In genomic region chr9:83705219-83705651, GRCh38 we compare ENCODE assay signal across 8 cellular contexts. TPM values are rescaled to one million over a fixed set of nuclear protein-coding genes. Genes with fewer than 3 reads are reported as not detected.
DNase-seq lines count a peak whose midpoint lies in the region; ATAC-seq, FAIRE-seq and TF ChIP-seq lines count a peak whose summit lies in the region.
"Not testable (repeated sequence)": the region's sequence is repeated elsewhere in the genome, so short reads cannot be mapped to it uniquely, and the experiment has no call there.

No MANE protein-coding gene starts in this region.

- peak overlapping the region; percentile 86 for H3K4me2 ChIP-seq in SK-N-SH
- peak overlapping the region; percentile 92 for H3K4me2 ChIP-seq in astrocyte (ENCODE audit: low read length)
- peak overlapping the region; percentile 83 for H3K4me2 ChIP-seq in hepatocyte
- peak overlapping the region; percentile 83 for H3K4me2 ChIP-seq in neural cell (ENCODE audit: low read length)

- peaks cover 59 to 80% (median 75%) of the 10 kb centered on the region in 3 donors for H3K4me1 Mint-ChIP-seq in CD8-positive, alpha-beta memory T cell
- H3K4me1 Mint-ChIP-seq in activated CD8-positive, alpha-beta memory T cell treated with anti-CD3 and anti-CD28 coated beads, Interleukin-2, amount 10 ng/mL, durations not matched to agents 7 days and 5 days = peaks cover 59% of the 10 kb centered on the region
- peaks cover 14% of the 10 kb centered on the region for H3K4me1 Mint-ChIP-seq in astrocyte (ENCODE audit: low read depth, unreplicated experiment)

- ATAC-seq in HG03442 (IDR thresholded peaks at IDR 0.05; ENCODE audit: unreplicated experiment) = peak; percentile 25
- ATAC-seq in activated CD8-positive, alpha-beta memory T cell treated with anti-CD3 and anti-CD28 coated beads, Interleukin-2, amount 10 ng/mL, durations not matched to agents 7 days and 5 days = not testable (repeated sequence)

- POLR2A ChIA-PET in CD8-positive, alpha-beta memory T cell (lab: Charles Lee) = interaction anchor here (0.7 kb wide), 1 partner anchor 392 kb away, joined by 6 read pairs; no protein-coding TSS in a partner anchor
- POLR2A ChIA-PET in SK-N-SH (lab: Yijun Ruan, JAX) = not testable (repeated sequence)

- H3K36me3 ChIP-seq in CD8-positive, alpha-beta memory T cell (ENCODE audit: insufficient read depth, low read length); astrocyte (ENCODE audit: insufficient read depth, low read length); hepatocyte (replicated peaks; ENCODE audit: insufficient read depth, low read depth); neural cell (ENCODE audit: insufficient read depth, low read length): not testable (repeated sequence)
- H3K36me3 ChIP-seq in SK-N-SH (replicated peaks in 1 of 2; ENCODE audit: control insufficient read depth in 1 of 2, insufficient read depth in 2 of 2, low read length in 1 of 2) = peaks cover 2 to 10% of the 10 kb centered on the region in 2 experiments

- not testable (repeated sequence) for H3K27ac ChIP-seq in CD8-positive, alpha-beta memory T cell (ENCODE audit: low read depth, low read length); SK-N-SH (ENCODE audit: low read depth in 2 of 2, low read length in 1 of 2); astrocyte (ENCODE audit: low read depth, low read length); neural cell (ENCODE audit: low read length)
- H3K27ac ChIP-seq in hepatocyte = peak overlapping the region; percentile 17

- H3K36me3 Mint-ChIP-seq in CD8-positive, alpha-beta memory T cell = peaks cover 0 to 24% (median 3%) of the 10 kb centered on the region in 3 donors
- peaks cover 35% of the 10 kb centered on the region for H3K36me3 Mint-ChIP-seq in activated CD8-positive, alpha-beta memory T cell treated with anti-CD3 and anti-CD28 coated beads, Interleukin-2, amount 10 ng/mL, durations not matched to agents 7 days and 5 days
- not testable (repeated sequence) for H3K36me3 Mint-ChIP-seq in astrocyte (ENCODE audit: low read depth, unreplicated experiment)

- not testable (repeated sequence) for FAIRE-seq in astrocyte (lab: Jason Lieb, UNC)

- H3K9ac ChIP-seq in SK-N-SH; astrocyte (ENCODE audit: low read length); neural cell (ENCODE audit: low read length): not testable (repeated sequence)

- TF ChIP-seq RAD21 in SK-N-SH (IDR thresholded peaks at IDR 0.05; ENCODE audit: low read length); neural cell (conservative IDR thresholded peaks at IDR 0.05): not testable (repeated sequence)

- not testable (repeated sequence) for H3K9me2 ChIP-seq in SK-N-SH; hepatocyte (replicated peaks; ENCODE audit: insufficient read depth); neural cell (ENCODE audit: insufficient read depth, low read length)

- CTCF ChIA-PET in CD8-positive, alpha-beta memory T cell (lab: Charles Lee) = interaction anchor here (1.9 kb wide), 1 partner anchor 12 kb away, joined by 4 read pairs; no protein-coding TSS in a partner anchor
- CTCF ChIA-PET in SK-N-SH (lab: Yijun Ruan, JAX) = interaction anchor here (0.7 kb wide), 1 partner anchor 645 kb away, joined by 3 read pairs; no protein-coding TSS in a partner anchor
- CTCF ChIA-PET in activated CD8-positive, alpha-beta memory T cell treated with anti-CD3 and anti-CD28 coated beads, Interleukin-2, amount 10 ng/mL, durations not matched to agents 7 days and 5 days (lab: Charles Lee) = interaction anchor here (0.7 to 1.1 kb wide), 2 partner anchors 25 to 82 kb away, joined by 3 read pairs; partner anchors contain the start of gene IDNK

- not testable (repeated sequence) for H2AFZ ChIP-seq in SK-N-SH (ENCODE audit: low read depth); astrocyte (ENCODE audit: low read depth, low read length); hepatocyte; neural cell (ENCODE audit: low read depth, low read length)

- not testable (repeated sequence) for H3K9me3 Mint-ChIP-seq in CD8-positive, alpha-beta memory T cell; activated CD8-positive, alpha-beta memory T cell treated with anti-CD3 and anti-CD28 coated beads, Interleukin-2, amount 10 ng/mL, durations not matched to agents 7 days and 5 days (ENCODE audit: low read depth); astrocyte (ENCODE audit: unreplicated experiment)

- peaks cover 64% of the 10 kb centered on the region for H4K20me1 ChIP-seq in SK-N-SH (ENCODE audit: insufficient read depth)
- H4K20me1 ChIP-seq in astrocyte (ENCODE audit: insufficient read depth, low read length) = peaks cover 66% of the 10 kb centered on the region
- peaks cover 65% of the 10 kb centered on the region for H4K20me1 ChIP-seq in hepatocyte (ENCODE audit: insufficient read depth, poor library complexity, severe bottlenecking)
- H4K20me1 ChIP-seq in neural cell (ENCODE audit: insufficient read depth) = not testable (repeated sequence)

- H3K9me3 ChIP-seq in CD8-positive, alpha-beta memory T cell (ENCODE audit: low read length); SK-N-SH; astrocyte (ENCODE audit: insufficient read depth, low read depth, low read length); hepatocyte (ENCODE audit: low read depth); neural cell (ENCODE audit: low read length): not testable (repeated sequence)

- 98% methylated on average over 12 of the region's 12 CpGs for WGBS in SK-N-SH (ENCODE audit: low lambda C conversion rate)
- 93% methylated on average over 12 of the region's 12 CpGs for WGBS in hepatocyte (ENCODE audit: low lambda C conversion rate, missing lambda C conversion rate)

- not testable (repeated sequence) for H3F3A ChIP-seq in SK-N-SH (replicated peaks; ENCODE audit: insufficient read depth); neural cell (ENCODE audit: insufficient read depth, low read length, poor library complexity, severe bottlenecking)

- TF ChIP-seq CTCF in SK-N-SH (IDR thresholded peaks at IDR 0.05); astrocyte (IDR thresholded peaks at IDR 0.05; ENCODE audit: insufficient read depth, low read depth, low read length); hepatocyte (IDR thresholded peaks at IDR 0.05; ENCODE audit: poor library complexity); neural cell (IDR thresholded peaks at IDR 0.05; ENCODE audit: poor library complexity, severe bottlenecking): not testable (repeated sequence)

- H3K4me3 Mint-ChIP-seq in CD8-positive, alpha-beta memory T cell = peak overlapping the region; percentile 84 to 99 (median 98)
- H3K4me3 Mint-ChIP-seq in activated CD8-positive, alpha-beta memory T cell treated with anti-CD3 and anti-CD28 coated beads, Interleukin-2, amount 10 ng/mL, durations not matched to agents 7 days and 5 days = peak overlapping the region; percentile 86
- peak overlapping the region; percentile 92 for H3K4me3 Mint-ChIP-seq in astrocyte (ENCODE audit: unreplicated experiment)

- H3K79me2 ChIP-seq in SK-N-SH (ENCODE audit: insufficient read depth) (peaks cover 81% of the 10 kb centered on the region), astrocyte (ENCODE audit: insufficient read depth, low read length) (peaks cover 85% of the 10 kb centered on the region), hepatocyte (peaks cover 75% of the 10 kb centered on the region), neural cell (replicated peaks; ENCODE audit: insufficient read depth, low read length) (peaks cover 70% of the 10 kb centered on the region)

- H3K27me3 Mint-ChIP-seq in CD8-positive, alpha-beta memory T cell; activated CD8-positive, alpha-beta memory T cell treated with anti-CD3 and anti-CD28 coated beads, Interleukin-2, amount 10 ng/mL, durations not matched to agents 7 days and 5 days; astrocyte (ENCODE audit: low read depth, unreplicated experiment): not testable (repeated sequence)

- peaks cover 52% of the 10 kb centered on the region for H3K4me1 ChIP-seq in CD8-positive, alpha-beta memory T cell (ENCODE audit: insufficient read depth, low read length)
- not testable (repeated sequence) for H3K4me1 ChIP-seq in SK-N-SH (ENCODE audit: control insufficient read depth in 1 of 2, insufficient read depth in 2 of 2, low read depth in 1 of 2, low read length in 1 of 2); hepatocyte (ENCODE audit: insufficient read depth)
- peaks cover 16% of the 10 kb centered on the region for H3K4me1 ChIP-seq in astrocyte (ENCODE audit: insufficient read depth, low read length)

- peak overlapping the region; percentile 18 to 100 (median 98) for H3K27ac Mint-ChIP-seq in CD8-positive, alpha-beta memory T cell
- H3K27ac Mint-ChIP-seq in activated CD8-positive, alpha-beta memory T cell treated with anti-CD3 and anti-CD28 coated beads, Interleukin-2, amount 10 ng/mL, durations not matched to agents 7 days and 5 days = peak overlapping the region; percentile 99
- not testable (repeated sequence) for H3K27ac Mint-ChIP-seq in astrocyte (ENCODE audit: unreplicated experiment)

- not testable (repeated sequence) for TF ChIP-seq EP300 in SK-N-SH (IDR thresholded peaks at IDR 0.05; ENCODE audit: borderline replicate concordance in 1 of 2, low read depth in 1 of 2, low read length in 1 of 2); neural cell (conservative IDR thresholded peaks at IDR 0.05; ENCODE audit: poor library complexity, severe bottlenecking)

- not testable (repeated sequence) for H3K27me3 ChIP-seq in CD8-positive, alpha-beta memory T cell (ENCODE audit: insufficient read depth, low read length, poor library complexity, severe bottlenecking); SK-N-SH (ENCODE audit: insufficient read depth); astrocyte (ENCODE audit: insufficient read depth, low read length); hepatocyte; neural cell (ENCODE audit: insufficient read depth, low read depth, low read length)

- H3K4me3 ChIP-seq in CD8-positive, alpha-beta memory T cell (ENCODE audit: low read length) = not testable (repeated sequence)
- peak overlapping the region in 1 of 2 experiments; percentile 81; a peak in 1 of 4 replicates for H3K4me3 ChIP-seq in SK-N-SH (ENCODE audit: low read depth in 2 of 2, low read length in 1 of 2)
- peak overlapping the region; percentile 84 for H3K4me3 ChIP-seq in astrocyte (ENCODE audit: insufficient read depth, low read depth, low read length)
- peak overlapping the region; percentile 75 for H3K4me3 ChIP-seq in hepatocyte
- H3K4me3 ChIP-seq in neural cell (ENCODE audit: low read length) = peak overlapping the region; percentile 96

- peak in 1 of 5 donors; percentile 18 for DNase-seq in CD8-positive, alpha-beta memory T cell
- DNase-seq in SK-N-SH; astrocyte (ENCODE audit: low read depth); hepatocyte (ENCODE audit: low spot score): not testable (repeated sequence)
- peak; percentile 54 for DNase-seq in activated CD8-positive, alpha-beta memory T cell treated with anti-CD3 and anti-CD28 coated beads, Interleukin-2, amount 10 ng/mL, durations not matched to agents 7 days and 5 days
- DNase-seq in stimulated activated naive CD4-positive, alpha-beta T cell treated with Interleukin-2 at 50 U/mL for 16 hours (lab: John Stamatoyannopoulos, UW) = peak; percentile 15

RNA-seq across cellular contexts. Expression of gene UBQLN1, which starts 2.5 kb away (rescaled TPM):
- 100 to 1,000 TPM in 1 of 2 experiments, 10 to 100 TPM in 1; 95.1 to 101 TPM for total RNA-seq in CD8-positive, alpha-beta memory T cell
- polyA plus RNA-seq in CD8-positive, alpha-beta memory T cell = 76.6 TPM
- 60.3 and 83.3 TPM in 2 replicates for polyA plus RNA-seq in SK-N-SH (2012; rRNA removed)
- 73.5 and 80.4 TPM in 2 replicates for polyA plus RNA-seq in SK-N-SH (2012; cell fraction: cytosol; rRNA removed)
- polyA plus RNA-seq in SK-N-SH (2012; cell fraction: nucleus; rRNA removed) = 32.4 and 64.5 TPM in 2 replicates
- total RNA-seq in activated CD8-positive, alpha-beta memory T cell treated with anti-CD3 and anti-CD28 coated beads, Interleukin-2, amount 10 ng/mL, durations not matched to agents 7 days and 5 days = 10 to 100 TPM; 90.3 to 100.0 TPM
- total RNA-seq in astrocyte = 99.3 and 102 TPM in 2 replicates
- 94.2 and 97.1 TPM in 2 replicates for total RNA-seq in hepatocyte
- polyA plus RNA-seq in hepatocyte = 42.6 and 47.6 TPM in 2 replicates
- polyA plus RNA-seq in neural cell = 127 and 133 TPM in 2 replicates
- 325 and 328 TPM in 2 replicates for polyA minus RNA-seq in neural cell
